ENCODE assay signal across 9 cellular contexts in genomic region chr14:59254911-59255545, GRCh38.
DNase-seq lines count a peak whose midpoint lies in the region; ATAC-seq and TF ChIP-seq lines count a peak whose summit lies in the region.
"Had no signal": no experiment of that assay in that cellular context is flagged by ENCODE, and none has a peak within 500 bp of the region (broad histone marks: within the 10 kb centered on the region; RNA-seq: fewer than 3 reads in every experiment).

No MANE protein-coding gene starts in this region.

- H3K4me1 Mint-ChIP-seq in activated CD4-positive, alpha-beta memory T cell treated with anti-CD3 and anti-CD28 coated beads, Interleukin-2, amount 10 ng/mL, durations not matched to agents 7 days and 5 days, result no peaks in the 10 kb centered on the region
- no peaks in the 10 kb centered on the region for H3K4me1 Mint-ChIP-seq in activated CD8-positive, alpha-beta memory T cell treated with anti-CD3 and anti-CD28 coated beads, Interleukin-2, amount 10 ng/mL, durations not matched to agents 7 days and 5 days

- ATAC-seq in GM19455 (IDR thresholded peaks at IDR 0.05; ENCODE audit: unreplicated experiment) (peak; percentile 73), HG03280 (IDR thresholded peaks at IDR 0.05; ENCODE audit: unreplicated experiment) (no peak)
- no peak for ATAC-seq in activated CD8-positive, alpha-beta memory T cell treated with anti-CD3 and anti-CD28 coated beads, Interleukin-2, amount 10 ng/mL, durations not matched to agents 7 days and 5 days
- ATAC-seq: HCT116 had no signal

- H3K27ac ChIP-seq in subcutaneous abdominal adipose tissue (ENCODE audit: low read depth, low read length), result peak overlapping the region; percentile 92

- H3K4me3 Mint-ChIP-seq in activated CD4-positive, alpha-beta memory T cell treated with anti-CD3 and anti-CD28 coated beads, Interleukin-2, amount 10 ng/mL, durations not matched to agents 7 days and 5 days, result no peak overlapping the region
- no peak overlapping the region for H3K4me3 Mint-ChIP-seq in activated CD8-positive, alpha-beta memory T cell treated with anti-CD3 and anti-CD28 coated beads, Interleukin-2, amount 10 ng/mL, durations not matched to agents 7 days and 5 days

- DNase-seq in NCI-H510A (lab: John Stamatoyannopoulos, UW) (peak; percentile 17), fibroblast of villous mesenchyme (ENCODE audit: low read depth) (peak; percentile 85), medulla oblongata (ENCODE audit: extremely low spot score) (no peak)
- no peak for DNase-seq in activated CD4-positive, alpha-beta memory T cell treated with anti-CD3 and anti-CD28 coated beads, Interleukin-2, amount 10 ng/mL, durations not matched to agents 7 days and 5 days
- no peak for DNase-seq in activated CD8-positive, alpha-beta memory T cell treated with anti-CD3 and anti-CD28 coated beads, Interleukin-2, amount 10 ng/mL, durations not matched to agents 7 days and 5 days

- CTCF ChIA-PET in activated CD4-positive, alpha-beta memory T cell treated with anti-CD3 and anti-CD28 coated beads, Interleukin-2, amount 10 ng/mL, durations not matched to agents 7 days and 5 days (lab: Charles Lee), result interaction anchor here (0.6 kb wide), 1 partner anchor 17 kb away, joined by 3 read pairs; no protein-coding TSS in a partner anchor
- CTCF ChIA-PET in activated CD8-positive, alpha-beta memory T cell treated with anti-CD3 and anti-CD28 coated beads, Interleukin-2, amount 10 ng/mL, durations not matched to agents 7 days and 5 days (lab: Charles Lee), result no interaction called here

- H3K4me3 ChIP-seq in fibroblast of villous mesenchyme (ENCODE audit: low read depth, low read length), result no peak overlapping the region
- peak overlapping the region in 4 of 5 donors; percentile 2 to 54 (median 25) for H3K4me3 ChIP-seq in subcutaneous abdominal adipose tissue (ENCODE audit: low read depth in 1 of 5, low read length in 5 of 5)

- peaks cover 5 to 43% (median 33%) of the 10 kb centered on the region in 5 donors for H3K4me1 ChIP-seq in subcutaneous abdominal adipose tissue (ENCODE audit: control insufficient read depth in 5 of 5, insufficient read depth in 5 of 5, low read length in 5 of 5)

- H3K27me3 Mint-ChIP-seq in activated CD4-positive, alpha-beta memory T cell treated with anti-CD3 and anti-CD28 coated beads, Interleukin-2, amount 10 ng/mL, durations not matched to agents 7 days and 5 days, result no peaks in the 10 kb centered on the region
- H3K27me3 Mint-ChIP-seq in activated CD8-positive, alpha-beta memory T cell treated with anti-CD3 and anti-CD28 coated beads, Interleukin-2, amount 10 ng/mL, durations not matched to agents 7 days and 5 days, result no peaks in the 10 kb centered on the region

- H3K27me3 ChIP-seq in subcutaneous abdominal adipose tissue (ENCODE audit: control insufficient read depth in 5 of 5, insufficient read depth in 4 of 5, low read length in 5 of 5), result no peaks in the 10 kb centered on the region

- peak overlapping the region in 2 of 5 donors; percentile 18 to 56 for H3K9ac ChIP-seq in subcutaneous abdominal adipose tissue (ENCODE audit: low read length in 5 of 5)

- H3K9me3 Mint-ChIP-seq in activated CD4-positive, alpha-beta memory T cell treated with anti-CD3 and anti-CD28 coated beads, Interleukin-2, amount 10 ng/mL, durations not matched to agents 7 days and 5 days, result no peaks in the 10 kb centered on the region
- H3K9me3 Mint-ChIP-seq in activated CD8-positive, alpha-beta memory T cell treated with anti-CD3 and anti-CD28 coated beads, Interleukin-2, amount 10 ng/mL, durations not matched to agents 7 days and 5 days (ENCODE audit: low read depth), result no peaks in the 10 kb centered on the region

- POLR2A ChIA-PET in activated CD4-positive, alpha-beta memory T cell treated with anti-CD3 and anti-CD28 coated beads, Interleukin-2, amount 10 ng/mL, durations not matched to agents 7 days and 5 days (lab: Charles Lee), result no interaction called here

- H3K36me3 ChIP-seq in subcutaneous abdominal adipose tissue (ENCODE audit: control insufficient read depth in 5 of 5, insufficient read depth in 5 of 5, low read length in 5 of 5), result peaks cover 0 to 3% (median 0%) of the 10 kb centered on the region in 5 donors

- no peak for TF ChIP-seq CTCF in fibroblast of villous mesenchyme (IDR thresholded peaks at IDR 0.05; ENCODE audit: insufficient read depth, low read depth, low read length)

- H3K27ac Mint-ChIP-seq in activated CD4-positive, alpha-beta memory T cell treated with anti-CD3 and anti-CD28 coated beads, Interleukin-2, amount 10 ng/mL, durations not matched to agents 7 days and 5 days, result no peak overlapping the region
- no peak overlapping the region for H3K27ac Mint-ChIP-seq in activated CD8-positive, alpha-beta memory T cell treated with anti-CD3 and anti-CD28 coated beads, Interleukin-2, amount 10 ng/mL, durations not matched to agents 7 days and 5 days

- no peaks in the 10 kb centered on the region for H3K36me3 Mint-ChIP-seq in activated CD4-positive, alpha-beta memory T cell treated with anti-CD3 and anti-CD28 coated beads, Interleukin-2, amount 10 ng/mL, durations not matched to agents 7 days and 5 days (ENCODE audit: low read depth)
- H3K36me3 Mint-ChIP-seq in activated CD8-positive, alpha-beta memory T cell treated with anti-CD3 and anti-CD28 coated beads, Interleukin-2, amount 10 ng/mL, durations not matched to agents 7 days and 5 days, result peaks cover 6% of the 10 kb centered on the region

- no peaks in the 10 kb centered on the region for H3K9me3 ChIP-seq in subcutaneous abdominal adipose tissue (ENCODE audit: control insufficient read depth in 5 of 5, low read length in 5 of 5)

Comparison
In these comparisons a context has a peak if more than half of its experiments do, and no peak if none do; other contexts are left out.
1. DNase-seq: peak in NCI-H510A (single experiment) and fibroblast of villous mesenchyme (single experiment); none in medulla oblongata (single experiment), activated CD4-positive, alpha-beta memory T cell treated with anti-CD3 and anti-CD28 coated beads, Interleukin-2, amount 10 ng/mL, durations not matched to agents 7 days and 5 days (single experiment) and activated CD8-positive, alpha-beta memory T cell treated with anti-CD3 and anti-CD28 coated beads, Interleukin-2, amount 10 ng/mL, durations not matched to agents 7 days and 5 days (single experiment).